In the genomic region with DNA sequence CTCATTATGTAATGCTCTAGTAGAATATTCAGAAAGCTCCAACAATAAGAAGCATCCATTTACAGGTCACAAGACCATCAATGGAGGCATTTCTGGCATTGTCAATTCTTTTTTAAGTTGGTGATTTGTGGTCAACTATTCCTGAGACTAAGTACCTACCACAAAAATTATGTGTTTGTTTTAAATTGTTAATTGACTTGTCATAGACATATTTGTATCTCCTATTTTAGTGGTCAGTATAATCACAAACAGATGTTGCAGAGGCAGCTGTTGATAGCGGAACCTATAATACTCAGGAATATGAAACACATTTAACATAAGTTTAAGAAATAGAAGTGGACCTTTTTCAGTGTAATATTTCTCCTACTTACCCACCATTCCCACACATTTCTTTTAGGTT, we compare ENCODE assay signal across 15 cellular contexts.
"Had no signal": no experiment of that assay in that cellular context is flagged by ENCODE, and none has a peak within 500 bp of the region (broad histone marks: within the 10 kb centered on the region; RNA-seq: fewer than 3 reads in every experiment).

No MANE protein-coding gene starts in this region.

- H3K9me3 ChIP-seq: breast epithelium, upper lobe of left lung had no signal

- H3K4me1 ChIP-seq: breast epithelium, sigmoid colon, upper lobe of left lung had no signal

- H3K27me3 ChIP-seq: breast epithelium, sigmoid colon, upper lobe of left lung had no signal

- H3K36me3 Mint-ChIP-seq: activated naive CD4-positive, alpha-beta T cell treated with anti-CD3 and anti-CD28 coated beads, Interleukin-2, amount 10 ng/mL, durations not matched to agents 7 days and 5 days had no signal

- H3K27ac Mint-ChIP-seq: activated CD4-positive, alpha-beta T cell treated with anti-CD3 and anti-CD28 coated beads for 36 hours; activated CD8-positive, alpha-beta T cell treated with anti-CD3 and anti-CD28 coated beads, Interleukin-2, amount 10 ng/mL, durations not matched to agents 7 days and 5 days; activated naive CD4-positive, alpha-beta T cell treated with anti-CD3 and anti-CD28 coated beads, Interleukin-2, amount 10 ng/mL, durations not matched to agents 7 days and 5 days; nephron; stimulated activated naive CD8-positive, alpha-beta T cell treated with anti-CD3 and anti-CD28 coated beads, Interleukin-15, Interleukin-2, amounts not matched to agents 100 ng/mL and 50 ng/mL, for 24 hours had no signal

- DNase-seq: activated CD4-positive, alpha-beta T cell treated with anti-CD3 and anti-CD28 coated beads for 36 hours; activated CD8-positive, alpha-beta T cell treated with anti-CD3 and anti-CD28 coated beads, Interleukin-2, amount 10 ng/mL, durations not matched to agents 7 days and 5 days; activated naive CD4-positive, alpha-beta T cell treated with anti-CD3 and anti-CD28 coated beads, Interleukin-2, amount 10 ng/mL, durations not matched to agents 7 days and 5 days; kidney; left ventricle myocardium superior; mesenchymal stem cell; occipital lobe; sigmoid colon; stimulated activated CD4-positive, alpha-beta T cell treated with anti-CD3 and anti-CD28 coated beads, Interleukin-4, amount 100 ng/mL, for 24 hours; upper lobe of left lung; WERI-Rb-1 had no signal

- ATAC-seq: activated CD4-positive, alpha-beta T cell treated with anti-CD3 and anti-CD28 coated beads for 36 hours; activated CD8-positive, alpha-beta T cell treated with anti-CD3 and anti-CD28 coated beads, Interleukin-2, amount 10 ng/mL, durations not matched to agents 7 days and 5 days; esophagus mucosa; left ventricle myocardium superior had no signal

- H3K36me3 ChIP-seq: breast epithelium, sigmoid colon, upper lobe of left lung, WERI-Rb-1 had no signal

- H3K4me3 ChIP-seq: breast epithelium, sigmoid colon, upper lobe of left lung had no signal
